ENCODE assay signal across 18 cellular contexts in genomic region chr1:226754097-226754496, GRCh38. TPM values are rescaled to one million over a fixed set of nuclear protein-coding genes. Genes with fewer than 3 reads are reported as not detected.
DNase-seq lines count a peak whose midpoint lies in the region; ATAC-seq, FAIRE-seq and TF ChIP-seq lines count a peak whose summit lies in the region.
"Had no signal": no experiment of that assay in that cellular context is flagged by ENCODE, and none has a peak within 500 bp of the region (broad histone marks: within the 10 kb centered on the region; RNA-seq: fewer than 3 reads in every experiment).

No MANE protein-coding gene starts in this region.

- no peaks in the 10 kb centered on the region for H3K27me3 ChIP-seq in CD4-positive, alpha-beta T cell (ENCODE audit: control insufficient read depth, insufficient read depth, low read length)
- peaks cover 16 to 39% of the 10 kb centered on the region in 2 experiments for H3K27me3 ChIP-seq in K562 (ENCODE audit: control insufficient read depth in 2 of 2, insufficient read depth in 2 of 2, low read length in 2 of 2)
- H3K27me3 ChIP-seq in naive thymus-derived CD4-positive, alpha-beta T cell (ENCODE audit: control insufficient read depth in 2 of 2, insufficient read depth in 2 of 2, low read length in 2 of 2): no peaks in the 10 kb centered on the region
- H3K27me3 ChIP-seq in hepatocyte: no peaks in the 10 kb centered on the region
- H3K27me3 ChIP-seq: BLaER1 treated with 17β-estradiol and CSF1 and Interleukin-3, amounts not matched to agents 10 nM and 100 nM had no signal

- H3K4me1 ChIP-seq in K562 (replicated peaks in 1 of 2; ENCODE audit: control insufficient read depth in 2 of 2, insufficient read depth in 2 of 2, low read length in 2 of 2): peaks cover 11 to 12% of the 10 kb centered on the region in 2 experiments; a peak in 3 of 5 replicates
- H3K4me1 ChIP-seq in naive thymus-derived CD4-positive, alpha-beta T cell (ENCODE audit: control insufficient read depth in 2 of 2, insufficient read depth in 2 of 2, low read length in 2 of 2): peaks cover 0 to 30% of the 10 kb centered on the region in 2 donors
- no peaks in the 10 kb centered on the region for H3K4me1 ChIP-seq in hepatocyte (ENCODE audit: insufficient read depth)

- DNase-seq in activated T-cell treated with anti-CD3 and anti-CD28 coated beads, Interleukin-2, amount 50 U/mL, for 24 hours: no peak
- no peak for DNase-seq in activated T-cell treated with anti-CD3 and anti-CD28 coated beads, Interleukin-2, amount 50 U/mL, for 4 hours
- DNase-seq in CD4-positive, alpha-beta T cell: no peak
- DNase-seq in K562 (ENCODE audit: extremely low read depth in 1 of 4, low spot score in 3 of 4): no peak
- no peak for DNase-seq in naive thymus-derived CD4-positive, alpha-beta T cell
- DNase-seq in NCI-H1105 (lab: John Stamatoyannopoulos, UW): no peak
- DNase-seq in hepatocyte (ENCODE audit: low spot score): no peak
- no peak for DNase-seq in cardiac septum (ENCODE audit: low spot score)
- DNase-seq: 8988T; Calu3; CD4-positive, CD25-positive, alpha-beta regulatory T cell; DMS79; GM23248; H7 had no signal

- H3K27me3 Mint-ChIP-seq in activated T-cell treated with anti-CD3 and anti-CD28 coated beads, Interleukin-2, amount 50 U/mL, for 24 hours: no peaks in the 10 kb centered on the region
- no peaks in the 10 kb centered on the region for H3K27me3 Mint-ChIP-seq in activated T-cell treated with anti-CD3 and anti-CD28 coated beads, Interleukin-2, amount 50 U/mL, for 4 hours (ENCODE audit: low read depth)
- no peaks in the 10 kb centered on the region for H3K27me3 Mint-ChIP-seq in CD4-positive, alpha-beta T cell
- peaks cover 0 to 3% (median 0%) of the 10 kb centered on the region in 5 donors for H3K27me3 Mint-ChIP-seq in naive thymus-derived CD4-positive, alpha-beta T cell

- H3K4me3 ChIP-seq in K562: no peak overlapping the region
- H3K4me3 ChIP-seq in naive thymus-derived CD4-positive, alpha-beta T cell (ENCODE audit: low read length): no peak overlapping the region
- no peak overlapping the region for H3K4me3 ChIP-seq in hepatocyte
- H3K4me3 ChIP-seq: BLaER1 treated with 17β-estradiol and CSF1 and Interleukin-3, amounts not matched to agents 10 nM and 100 nM; GM12878; GM23248 had no signal

- H3K9ac ChIP-seq in K562 (ENCODE audit: insufficient read depth in 1 of 2, low read depth in 2 of 2, low read length in 2 of 2): no peak overlapping the region
- H3K9ac ChIP-seq: BLaER1 treated with 17β-estradiol and CSF1 and Interleukin-3, amounts not matched to agents 10 nM and 100 nM; GM23248 had no signal

- intact Hi-C loops in CD4-positive, alpha-beta T cell (cut with DNase I, micrococcal nuclease): no loop called here
- intact Hi-C loops in K562 (cut with micrococcal nuclease): no loop called here
- intact Hi-C loops in naive thymus-derived CD4-positive, alpha-beta T cell (cut with micrococcal nuclease): no loop called here
- intact Hi-C loops in cardiac septum (cut with DNase I): no loop called here

- FAIRE-seq in K562 (lab: Jason Lieb, UNC): no peak
- FAIRE-seq: GM12878, HepG2, HTR-8/SVneo had no signal

- in situ Hi-C loops in K562 (cut with MboI): no loop called here

- H3K9me1 ChIP-seq in K562 (ENCODE audit: control insufficient read depth, insufficient read depth, low read length): no peaks in the 10 kb centered on the region

- H4K20me1 ChIP-seq in K562 (replicated peaks; ENCODE audit: control insufficient read depth, insufficient read depth, low read length) (no peaks in the 10 kb centered on the region), hepatocyte (ENCODE audit: insufficient read depth, poor library complexity, severe bottlenecking) (no peaks in the 10 kb centered on the region)
- H4K20me1 ChIP-seq: BLaER1 treated with 17β-estradiol and CSF1 and Interleukin-3, amounts not matched to agents 10 nM and 100 nM had no signal

- BruUV-seq in K562 (replicated peaks; lab: Mats Ljungman, UMichigan): no TSS peak

- no peak for TF ChIP-seq CTCF in CD4-positive, alpha-beta T cell (IDR thresholded peaks at IDR 0.05)
- TF ChIP-seq CTCF in K562 (IDR thresholded peaks at IDR 0.05 in 2 of 3, conservative IDR thresholded peaks at IDR 0.05 in 1 of 3; ENCODE audit: insufficient read depth in 2 of 3, low read depth in 1 of 3, low read length in 3 of 3) (no peak), hepatocyte (IDR thresholded peaks at IDR 0.05; ENCODE audit: poor library complexity) (no peak)

- H3K27ac Mint-ChIP-seq in activated T-cell treated with anti-CD3 and anti-CD28 coated beads, Interleukin-2, amount 50 U/mL, for 24 hours: peak overlapping the region; percentile 15
- peak overlapping the region; percentile 5 for H3K27ac Mint-ChIP-seq in CD4-positive, alpha-beta T cell
- H3K27ac Mint-ChIP-seq in naive thymus-derived CD4-positive, alpha-beta T cell: peak overlapping the region in 6 of 9 donors; percentile 33 to 89 (median 74)

- H2AFZ ChIP-seq in K562 (ENCODE audit: low read depth, low read length) (peak overlapping the region; percentile 71), hepatocyte (no peak overlapping the region)
- H2AFZ ChIP-seq: GM23248 had no signal

- H3K9me3 ChIP-seq in CD4-positive, alpha-beta T cell (ENCODE audit: control insufficient read depth, low read length): no peaks in the 10 kb centered on the region
- H3K9me3 ChIP-seq in K562 (replicated peaks; ENCODE audit: control insufficient read depth, insufficient read depth, low read depth, low read length) (no peaks in the 10 kb centered on the region), hepatocyte (ENCODE audit: low read depth) (no peaks in the 10 kb centered on the region)
- no peaks in the 10 kb centered on the region for H3K9me3 ChIP-seq in naive thymus-derived CD4-positive, alpha-beta T cell (ENCODE audit: control insufficient read depth in 2 of 3, low read length in 3 of 3)

- CTCF ChIA-PET in CD4-positive, alpha-beta T cell (lab: Charles Lee): no interaction called here
- CTCF ChIA-PET in K562 (lab: Yijun Ruan, JAX; ENCODE audit: low intra/inter-chr PET ratio): no interaction called here
- CTCF ChIA-PET in naive thymus-derived CD4-positive, alpha-beta T cell (lab: Charles Lee): no interaction called here

- no peak overlapping the region for H3K27ac ChIP-seq in CD4-positive, alpha-beta T cell (ENCODE audit: low read depth, low read length)
- H3K27ac ChIP-seq in K562 (ENCODE audit: extremely low read depth, low read depth, low read length) (no peak overlapping the region), hepatocyte (no peak overlapping the region)
- no peak overlapping the region for H3K27ac ChIP-seq in naive thymus-derived CD4-positive, alpha-beta T cell (ENCODE audit: low read depth, low read length)
- H3K27ac ChIP-seq: BLaER1 treated with 17β-estradiol and CSF1 and Interleukin-3, amounts not matched to agents 10 nM and 100 nM; GM23248 had no signal

- TF ChIP-seq POLR2A in K562 (conservative IDR thresholded peaks at IDR 0.05): no peak

- no peaks in the 10 kb centered on the region for H3K9me2 ChIP-seq in hepatocyte (replicated peaks; ENCODE audit: insufficient read depth)

- TF ChIP-seq RAD21 in K562 (CRISPR knock-in tag; conservative IDR thresholded peaks at IDR 0.05 in 1 of 2, IDR thresholded peaks at IDR 0.05 in 1 of 2): no peak

- 23% methylated on average over 7 of the region's 7 CpGs for WGBS in K562 (ENCODE audit: insufficient coverage, low coverage, missing lambda C conversion rate)
- 93% methylated on average over 7 of the region's 7 CpGs for WGBS in hepatocyte (ENCODE audit: low lambda C conversion rate, missing lambda C conversion rate)

- no peak for ATAC-seq in activated T-cell treated with anti-CD3 and anti-CD28 coated beads, Interleukin-2, amount 50 U/mL, for 4 hours
- no peak for ATAC-seq in CD4-positive, alpha-beta T cell (ENCODE audit: poor library complexity)
- ATAC-seq in K562: no peak; the same call in 2 of the 3 replicates
- no peak for ATAC-seq in naive thymus-derived CD4-positive, alpha-beta T cell
- ATAC-seq: GM12878, HepG2 had no signal

- POLR2A ChIA-PET in CD4-positive, alpha-beta T cell (lab: Charles Lee): no interaction called here
- POLR2A ChIA-PET in K562 (lab: Yijun Ruan, JAX): no interaction called here
- POLR2A ChIA-PET in naive thymus-derived CD4-positive, alpha-beta T cell (lab: Charles Lee): interaction anchor here (2.3 kb wide), 1 partner anchor 14 kb away, joined by 10 read pairs; the partner anchor contains the start of gene ITPKB

- H3K36me3 ChIP-seq in K562 (ENCODE audit: control insufficient read depth, insufficient read depth, low read length): no peaks in the 10 kb centered on the region
- no peaks in the 10 kb centered on the region for H3K36me3 ChIP-seq in naive thymus-derived CD4-positive, alpha-beta T cell (ENCODE audit: control insufficient read depth in 2 of 3, insufficient read depth in 3 of 3, low read length in 3 of 3)
- H3K36me3 ChIP-seq in hepatocyte (replicated peaks; ENCODE audit: insufficient read depth, low read depth): no peaks in the 10 kb centered on the region
- H3K36me3 ChIP-seq: BLaER1 treated with 17β-estradiol and CSF1 and Interleukin-3, amounts not matched to agents 10 nM and 100 nM had no signal

- no peaks in the 10 kb centered on the region for H3K79me2 ChIP-seq in K562 (ENCODE audit: control insufficient read depth, insufficient read depth, low read length)
- no peaks in the 10 kb centered on the region for H3K79me2 ChIP-seq in hepatocyte

- H3K4me3 Mint-ChIP-seq in activated T-cell treated with anti-CD3 and anti-CD28 coated beads, Interleukin-2, amount 50 U/mL, for 24 hours: no peak overlapping the region
- H3K4me3 Mint-ChIP-seq in activated T-cell treated with anti-CD3 and anti-CD28 coated beads, Interleukin-2, amount 50 U/mL, for 4 hours: no peak overlapping the region
- H3K4me3 Mint-ChIP-seq in CD4-positive, alpha-beta T cell: no peak overlapping the region
- H3K4me3 Mint-ChIP-seq in naive thymus-derived CD4-positive, alpha-beta T cell: peak overlapping the region in 6 of 10 donors; percentile 1 to 75 (median 36)
- H3K4me3 Mint-ChIP-seq: CD4-positive, CD25-positive, alpha-beta regulatory T cell had no signal

- H3K4me2 ChIP-seq in K562 (ENCODE audit: insufficient read depth, low read length) (no peak overlapping the region; the same call in 1 of the 2 replicates), hepatocyte (no peak overlapping the region)
- H3K4me2 ChIP-seq: BLaER1 treated with 17β-estradiol and CSF1 and Interleukin-3, amounts not matched to agents 10 nM and 100 nM had no signal

- TF ChIP-seq EP300 in K562 (IDR thresholded peaks at IDR 0.05; ENCODE audit: low read length): no peak

- peaks cover 22% of the 10 kb centered on the region for H3K4me1 Mint-ChIP-seq in activated T-cell treated with anti-CD3 and anti-CD28 coated beads, Interleukin-2, amount 50 U/mL, for 24 hours (ENCODE audit: low read depth)
- peaks cover 22% of the 10 kb centered on the region for H3K4me1 Mint-ChIP-seq in activated T-cell treated with anti-CD3 and anti-CD28 coated beads, Interleukin-2, amount 50 U/mL, for 4 hours (ENCODE audit: low read depth)
- H3K4me1 Mint-ChIP-seq in CD4-positive, alpha-beta T cell (ENCODE audit: low read depth): peaks cover 39% of the 10 kb centered on the region
- H3K4me1 Mint-ChIP-seq in naive thymus-derived CD4-positive, alpha-beta T cell: peaks cover 21 to 56% (median 40%) of the 10 kb centered on the region in 7 donors

- no peaks in the 10 kb centered on the region for H3K36me3 Mint-ChIP-seq in activated T-cell treated with anti-CD3 and anti-CD28 coated beads, Interleukin-2, amount 50 U/mL, for 24 hours (ENCODE audit: low read depth)
- H3K36me3 Mint-ChIP-seq in activated T-cell treated with anti-CD3 and anti-CD28 coated beads, Interleukin-2, amount 50 U/mL, for 4 hours (ENCODE audit: insufficient read depth): no peaks in the 10 kb centered on the region
- no peaks in the 10 kb centered on the region for H3K36me3 Mint-ChIP-seq in CD4-positive, alpha-beta T cell (ENCODE audit: low read depth)
- H3K36me3 Mint-ChIP-seq in naive thymus-derived CD4-positive, alpha-beta T cell: no peaks in the 10 kb centered on the region
- H3K36me3 Mint-ChIP-seq: CD4-positive, CD25-positive, alpha-beta regulatory T cell had no signal

- no peaks in the 10 kb centered on the region for H3K9me3 Mint-ChIP-seq in activated T-cell treated with anti-CD3 and anti-CD28 coated beads, Interleukin-2, amount 50 U/mL, for 24 hours
- H3K9me3 Mint-ChIP-seq in activated T-cell treated with anti-CD3 and anti-CD28 coated beads, Interleukin-2, amount 50 U/mL, for 4 hours: no peaks in the 10 kb centered on the region
- H3K9me3 Mint-ChIP-seq in CD4-positive, alpha-beta T cell: no peaks in the 10 kb centered on the region
- peaks cover 0 to 1% (median 0%) of the 10 kb centered on the region in 11 donors for H3K9me3 Mint-ChIP-seq in naive thymus-derived CD4-positive, alpha-beta T cell
- H3K9me3 Mint-ChIP-seq: CD4-positive, CD25-positive, alpha-beta regulatory T cell had no signal

RNA-seq across cellular contexts. Expression of gene ITPKB, which starts 15.0 kb away (rescaled TPM):
- total RNA-seq in activated T-cell treated with anti-CD3 and anti-CD28 coated beads, Interleukin-2, amount 50 U/mL, for 4 hours: 10 to 100 TPM; 26.2 to 28.3 (median 27.7) TPM
- total RNA-seq in CD4-positive, alpha-beta T cell: 100 to 1,000 TPM; 565 to 583 TPM
- total RNA-seq in K562 (2011; cell fraction: chromatin; rRNA removed; ENCODE audit: low replicate concordance): 0.09 TPM in 1 of 2 replicates, not detected in the other
- total RNA-seq in K562 (2011; cell fraction: nucleolus; rRNA removed): 0.13 TPM in 1 of 2 replicates, not detected in the other
- 0.07 and 0.08 TPM in 2 replicates for total RNA-seq in K562 (2011; cell fraction: nucleoplasm; rRNA removed)
- total RNA-seq in K562 (2014; rRNA removed) (not detected in 2 replicates), K562 (2014; rRNA removed; fragmentation: Illumina TruSeq; extraction: Trizol) (not detected in 2 replicates), K562 (2015; rRNA removed; fragmentation: Illumina TruSeq; extraction: Trizol) (not detected in 2 replicates), K562 (2021) (0.22 and 0.27 TPM in 2 replicates), hepatocyte (9.4 and 11.0 TPM in 2 replicates), cardiac septum (10.5 TPM)
- polyA plus RNA-seq in K562 (2011; rRNA removed) (0.01 TPM in 2 replicates), K562 (2014; fragmentation: Illumina TruSeq; extraction: Trizol) (not detected in 2 replicates), K562 (2014; fragmentation: Nextera tagmentation; extraction: Ambion mirVana) (not detected), K562 (2014; rRNA removed) (not detected in 2 replicates), hepatocyte (7.4 and 13.8 TPM in 2 replicates)
- 0.01 TPM in 1 of 2 replicates, not detected in the other for polyA plus RNA-seq in K562 (2011; cell fraction: cytosol; rRNA removed)
- 0.03 TPM in 1 of 2 replicates, not detected in the other for polyA plus RNA-seq in K562 (2011; cell fraction: nucleus; rRNA removed)
- polyA plus RNA-seq in K562 (2012): 0.01 TPM in 1 of 2 replicates, not detected in the other
- polyA minus RNA-seq in K562 (2011; rRNA and poly(A)+ RNA removed): not detected in 2 replicates
- not detected in 2 replicates for polyA minus RNA-seq in K562 (2011; cell fraction: cytosol; rRNA and poly(A)+ RNA removed)
- polyA minus RNA-seq in K562 (2011; cell fraction: nucleus; rRNA and poly(A)+ RNA removed): not detected in 2 replicates
- 100 to 1,000 TPM in 4 of 5 experiments, 10 to 100 TPM in 1; 51.7 to 429 (median 199) TPM for total RNA-seq in naive thymus-derived CD4-positive, alpha-beta T cell
- polyA plus RNA-seq in naive thymus-derived CD4-positive, alpha-beta T cell: 10 to 100 TPM; 81.0 to 86.8 TPM
- total RNA-seq: HepG2 had no signal
- polyA plus RNA-seq: HepG2 had no signal

Comparison
In these comparisons a context has a peak if more than half of its experiments do, and no peak if none do; other contexts are left out.
1. H3K27ac Mint-ChIP-seq: peak in every context shown above with its lines; median percentile 74 in naive thymus-derived CD4-positive, alpha-beta T cell; 15 in activated T-cell treated with anti-CD3 and anti-CD28 coated beads, Interleukin-2, amount 50 U/mL, for 24 hours; 5 in CD4-positive, alpha-beta T cell.
2. H3K4me3 Mint-ChIP-seq: peak in naive thymus-derived CD4-positive, alpha-beta T cell (6 of 10); none in activated T-cell treated with anti-CD3 and anti-CD28 coated beads, Interleukin-2, amount 50 U/mL, for 24 hours (single experiment), activated T-cell treated with anti-CD3 and anti-CD28 coated beads, Interleukin-2, amount 50 U/mL, for 4 hours (single experiment) and CD4-positive, alpha-beta T cell (single experiment).